In the genomic region with DNA sequence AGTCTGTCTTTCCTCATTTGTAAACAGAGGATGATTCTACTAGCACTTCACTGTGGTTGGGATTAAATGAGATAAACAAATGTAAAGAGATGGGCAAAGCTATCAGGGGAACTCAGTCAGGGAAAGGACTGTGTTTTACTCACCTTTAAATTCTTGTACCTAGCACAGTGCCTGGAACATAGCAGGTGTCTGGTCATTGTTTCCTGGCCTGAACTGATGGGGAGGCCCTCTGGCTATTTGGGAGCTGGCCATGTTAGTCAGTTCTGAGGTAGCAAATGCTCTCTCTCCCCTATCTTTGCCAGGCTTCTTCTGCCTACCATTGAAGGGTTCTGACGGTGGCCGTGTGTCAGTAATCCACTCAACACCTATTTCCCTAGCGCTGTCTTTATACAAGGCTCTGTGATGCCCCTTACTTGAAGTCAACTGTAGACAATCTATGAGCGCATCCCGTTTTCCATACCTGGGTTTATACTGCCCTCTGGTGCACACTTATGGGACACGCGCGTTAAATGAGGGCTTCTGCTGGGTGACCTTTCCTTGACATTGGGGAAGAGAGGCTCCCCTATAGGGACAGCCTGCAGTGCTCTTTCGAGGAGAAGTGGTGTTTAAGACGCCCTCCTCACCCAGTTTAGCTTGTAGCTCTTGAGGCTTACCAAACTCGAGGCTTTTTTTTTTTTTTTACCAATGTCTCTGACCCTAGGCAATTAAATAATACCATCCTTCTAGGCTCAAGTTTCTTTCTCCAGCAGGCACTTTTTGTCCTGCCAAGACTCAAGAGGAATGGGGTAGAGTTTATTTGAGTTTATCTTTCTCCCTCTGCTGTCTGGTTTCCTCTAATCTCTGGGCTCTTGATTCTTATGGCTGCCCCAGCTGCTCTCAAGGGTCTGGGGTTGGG, we compare ENCODE assay signal across 8 cellular contexts. TPM values are rescaled to one million over a fixed set of nuclear protein-coding genes. Genes with fewer than 3 reads are reported as not detected.
A peak's percentile ranks its signal among the peaks of the same experiment; 100 is the strongest.
DNase-seq lines count a peak whose midpoint lies in the region; ATAC-seq and TF ChIP-seq lines count a peak whose summit lies in the region.

No MANE protein-coding gene starts in this region.

- peaks cover 27% of the 10 kb centered on the region for H3K27me3 Mint-ChIP-seq in activated naive CD8-positive, alpha-beta T cell treated with anti-CD3 and anti-CD28 coated beads for 36 hours

- TF ChIP-seq CTCF in cardiac muscle cell (IDR thresholded peaks at IDR 0.05; ENCODE audit: low read depth, low read length), result peak; percentile 77

- H3K27ac Mint-ChIP-seq in activated naive CD8-positive, alpha-beta T cell treated with anti-CD3 and anti-CD28 coated beads for 36 hours, result no peak overlapping the region

- H3K27ac ChIP-seq in cardiac muscle cell (no peak overlapping the region), aorta (ENCODE audit: low read depth in 1 of 2, low read length in 2 of 2) (no peak overlapping the region)

- H3K36me3 ChIP-seq in cardiac muscle cell (no peaks in the 10 kb centered on the region), aorta (ENCODE audit: control insufficient read depth in 1 of 2, insufficient read depth in 2 of 2, low read length in 1 of 2) (no peaks in the 10 kb centered on the region)

- H3K9me3 Mint-ChIP-seq in activated naive CD8-positive, alpha-beta T cell treated with anti-CD3 and anti-CD28 coated beads for 36 hours, result no peaks in the 10 kb centered on the region

- DNase-seq in CD1c-positive myeloid dendritic cell (ENCODE audit: extremely low spot score) (peak; percentile 83), NCI-H128 (lab: John Stamatoyannopoulos, UW; ENCODE audit: unreplicated experiment) (peak; percentile 65), SKM-1 (lab: John Stamatoyannopoulos, UW; ENCODE audit: unreplicated experiment) (peak; percentile 87), cardiac muscle cell (ENCODE audit: low read depth in 1 of 2, low spot score in 1 of 2) (peak; percentile 72 to 82), putamen (ENCODE audit: low spot score) (peak; percentile 47), aorta (no peak)
- peak; percentile 57 for DNase-seq in activated naive CD8-positive, alpha-beta T cell treated with anti-CD3 and anti-CD28 coated beads for 36 hours

- intact Hi-C loops in aorta (cut with DNase I), result loop anchor here (1.0 to 10.0 kb wide), 5 partner anchors 70 to 241 kb away; a partner anchor contains a TSS

- H3K4me3 Mint-ChIP-seq in activated naive CD8-positive, alpha-beta T cell treated with anti-CD3 and anti-CD28 coated beads for 36 hours, result no peak overlapping the region

- WGBS in aorta, 2 donors, result 5% methylated on average over 11 of the region's 11 CpGs

- H3K9me3 ChIP-seq in cardiac muscle cell (ENCODE audit: low read depth) (no peaks in the 10 kb centered on the region), aorta (ENCODE audit: control insufficient read depth, low read length) (no peaks in the 10 kb centered on the region)

- H3K27me3 ChIP-seq in cardiac muscle cell, result peaks cover 9% of the 10 kb centered on the region
- H3K27me3 ChIP-seq in aorta (ENCODE audit: control insufficient read depth in 1 of 2, insufficient read depth in 2 of 2, low read length in 1 of 2), result no peaks in the 10 kb centered on the region

- H3K4me3 ChIP-seq in cardiac muscle cell (no peak overlapping the region), aorta (ENCODE audit: low read length in 2 of 2) (no peak overlapping the region)

- no peaks in the 10 kb centered on the region for H3K4me1 Mint-ChIP-seq in activated naive CD8-positive, alpha-beta T cell treated with anti-CD3 and anti-CD28 coated beads for 36 hours

- peaks cover 7% of the 10 kb centered on the region for H3K4me1 ChIP-seq in cardiac muscle cell (ENCODE audit: low read depth)
- H3K4me1 ChIP-seq in aorta (ENCODE audit: control insufficient read depth in 1 of 2, insufficient read depth in 2 of 2, low read length in 2 of 2), result no peaks in the 10 kb centered on the region

- ATAC-seq in GM21723 (IDR thresholded peaks at IDR 0.05; ENCODE audit: unreplicated experiment) (peak; percentile 82), aorta (ENCODE audit: low FRiP score) (peak; percentile 83)

- H3K36me3 Mint-ChIP-seq in activated naive CD8-positive, alpha-beta T cell treated with anti-CD3 and anti-CD28 coated beads for 36 hours, result no peaks in the 10 kb centered on the region

RNA-seq across cellular contexts. Expression of a gene that starts 4.0 kb away (rescaled TPM):
- not detected for total RNA-seq in activated naive CD8-positive, alpha-beta T cell treated with anti-CD3 and anti-CD28 coated beads for 36 hours
- total RNA-seq in cardiac muscle cell (0.63 TPM in 1 of 2 replicates, not detected in the other), aorta (not detected)
- polyA plus RNA-seq in cardiac muscle cell (not detected in 2 replicates), aorta (not detected)

RNA-seq across cellular contexts. Expression of a gene that starts 25.3 kb away (rescaled TPM):
- 10 to 100 TPM; 20.5 to 22.0 TPM for total RNA-seq in activated naive CD8-positive, alpha-beta T cell treated with anti-CD3 and anti-CD28 coated beads for 36 hours
- total RNA-seq in cardiac muscle cell (20.9 and 26.7 TPM in 2 replicates), aorta (10 to 100 TPM in 1 of 2 donors, 1 to 10 TPM in 1; 7.0 to 11.5 TPM)
- polyA plus RNA-seq in cardiac muscle cell (17.3 and 22.9 TPM in 2 replicates), aorta (1 to 10 TPM; 2.3 to 4.4 TPM)

RNA-seq across cellular contexts. Expression of a gene that starts 49.0 kb away (rescaled TPM):
- 10 to 100 TPM; 26.9 to 27.7 TPM for total RNA-seq in activated naive CD8-positive, alpha-beta T cell treated with anti-CD3 and anti-CD28 coated beads for 36 hours
- total RNA-seq in cardiac muscle cell (17.1 and 17.8 TPM in 2 replicates), aorta (10 to 100 TPM; 17.6 to 22.6 TPM)
- polyA plus RNA-seq in cardiac muscle cell (19.6 and 20.3 TPM in 2 replicates), aorta (10 to 100 TPM in 1 of 2 donors, 1 to 10 TPM in 1; 7.0 to 10.2 TPM)

Comparison
In these comparisons a context has a peak if more than half of its experiments do, and no peak if none do; other contexts are left out.
1. DNase-seq: peak in CD1c-positive myeloid dendritic cell (single experiment), NCI-H128 (single experiment), SKM-1 (single experiment), activated naive CD8-positive, alpha-beta T cell treated with anti-CD3 and anti-CD28 coated beads for 36 hours (single experiment), cardiac muscle cell (2 of 2) and putamen (single experiment); none in aorta (0 of 2).